Comparison of ENCODE assay signal across 1 cellular context in the genomic region with DNA sequence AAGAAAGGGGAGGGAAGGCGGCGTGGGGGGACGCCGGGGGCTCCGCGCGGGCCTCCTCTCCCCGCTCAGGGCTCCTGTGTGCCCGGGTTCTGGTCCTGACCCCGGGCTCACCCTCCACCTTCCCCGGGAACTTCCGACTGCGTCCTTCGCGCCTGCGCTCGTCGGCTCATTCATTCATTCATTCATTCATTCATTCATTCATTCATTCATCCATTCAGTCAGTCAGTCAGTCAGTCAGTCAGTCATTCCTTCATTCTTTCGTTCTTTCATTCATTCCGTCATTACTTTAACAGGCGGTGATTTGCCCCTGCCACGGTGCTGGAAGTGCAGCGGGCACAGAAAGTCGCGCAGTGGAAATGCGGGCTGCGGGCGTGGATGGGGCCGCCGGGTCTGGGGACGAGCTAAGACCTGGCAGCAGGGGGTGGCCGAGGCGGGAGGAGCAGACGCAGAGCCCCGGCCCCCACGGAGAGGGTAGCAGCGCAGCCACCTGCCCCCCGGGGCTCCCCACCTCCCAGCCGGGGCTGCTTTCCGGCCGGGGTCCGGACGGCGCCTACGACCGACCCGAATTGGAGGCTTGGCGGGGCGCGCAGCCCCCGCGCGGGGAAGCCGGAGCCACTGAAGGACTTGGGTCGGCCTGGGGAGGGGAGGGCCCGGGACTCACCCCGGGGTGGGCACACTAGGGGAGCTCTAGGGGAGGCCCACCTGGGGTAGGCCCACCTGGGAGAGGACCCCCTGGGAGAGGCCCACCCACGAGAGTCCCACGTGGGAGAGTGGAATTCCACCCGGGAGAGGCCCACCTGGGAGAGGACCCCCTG.
A peak's percentile ranks its signal among the peaks of the same experiment; 100 is the strongest.
TF ChIP-seq lines count a peak whose summit lies in the region.

No MANE protein-coding gene starts in this region.

TF ChIP-seq in K562, 482 proteins besides CTCF, POLR2A, EP300 and RAD21:
- TF ChIP-seq ZNF24 (IDR thresholded peaks at IDR 0.05) (peak; percentile 92), ZNF263 (CRISPR knock-in tag; IDR thresholded peaks at IDR 0.05; ENCODE audit: borderline replicate concordance) (no peak)
